In the genomic region with DNA sequence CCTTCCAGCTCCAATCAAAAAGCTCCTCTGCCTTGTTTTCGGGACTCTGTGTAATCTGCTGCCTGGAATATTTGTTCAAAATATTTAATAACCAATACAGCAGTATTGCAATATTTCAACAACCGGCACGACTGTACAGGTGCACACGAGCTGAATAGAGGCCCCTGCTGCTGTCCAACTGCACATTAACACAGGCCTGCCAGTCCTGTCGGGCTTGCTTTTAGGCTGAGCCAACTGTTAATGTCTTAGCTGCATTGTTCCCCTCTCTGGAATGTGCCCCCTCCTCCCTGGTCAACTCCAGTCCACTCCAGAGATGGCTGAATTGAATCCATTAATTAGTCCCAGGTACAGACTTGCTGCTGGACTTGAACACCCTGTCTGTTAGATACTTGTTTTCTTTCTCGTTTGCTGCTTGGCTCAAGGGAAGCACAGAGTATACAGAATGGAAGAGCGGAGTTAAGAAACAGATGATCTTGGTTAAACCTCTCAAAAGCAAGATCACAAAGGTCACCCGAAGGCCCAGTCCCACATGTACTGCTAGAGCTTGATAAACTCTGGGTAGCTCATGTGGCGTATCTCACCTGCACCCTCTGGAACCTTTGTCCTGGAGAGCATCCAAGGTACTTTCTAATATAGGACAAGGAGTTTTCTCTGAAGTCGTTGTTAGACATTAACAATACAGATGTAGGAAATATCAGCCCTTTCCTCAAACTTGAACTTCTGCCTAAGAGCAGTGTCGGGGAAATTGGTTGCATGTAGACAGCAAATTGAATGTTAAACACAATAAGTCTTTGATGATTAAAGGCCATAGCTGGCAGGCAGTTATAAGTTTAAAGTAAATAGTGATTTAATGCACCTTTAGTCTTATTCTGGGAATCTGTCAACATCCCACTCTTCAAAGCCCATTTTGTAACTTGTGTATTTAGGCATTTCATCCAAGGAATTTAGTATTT, we compare ENCODE assay signal across 1 cellular context.
TF ChIP-seq lines count a peak whose summit lies in the region.

No MANE protein-coding gene starts in this region.

TF ChIP-seq in GM12891, 5 proteins besides CTCF, POLR2A, EP300 and RAD21:
- TF ChIP-seq TAF1 (IDR thresholded peaks at IDR 0.05; ENCODE audit: low read depth, low read length) = no peak
- TF ChIP-seq SPI1 (IDR thresholded peaks at IDR 0.05; ENCODE audit: low read depth, low read length) = no peak
- no peak for TF ChIP-seq PAX5 (IDR thresholded peaks at IDR 0.05; ENCODE audit: insufficient read depth, low read length, severe bottlenecking)
- no peak for TF ChIP-seq POLR2AphosphoS5 (IDR thresholded peaks at IDR 0.05; ENCODE audit: low read depth, low read length)
